Comparison of ENCODE assay signal across 34 cellular contexts in genomic region chr17:9606453-9606852, GRCh38. TPM values are rescaled to one million over a fixed set of nuclear protein-coding genes. Genes with fewer than 3 reads are reported as not detected.
"Had no signal": no experiment of that assay in that cellular context is flagged by ENCODE, and none has a peak within 500 bp of the region (broad histone marks: within the 10 kb centered on the region; RNA-seq: fewer than 3 reads in every experiment).

No MANE protein-coding gene starts in this region.

- H3K4me3 Mint-ChIP-seq: dendritic cell treated with granulocyte-macrophage colony-stimulating factor and Interleukin-4, amounts not matched to agents 40 ng/mL and 50 ng/mL, for 4 days; effector memory CD8-positive, alpha-beta T cell; endodermal cell; mesothelial cell of epicardium; naive B cell had no signal

- H3K27ac Mint-ChIP-seq: dendritic cell treated with granulocyte-macrophage colony-stimulating factor and Interleukin-4, amounts not matched to agents 40 ng/mL and 50 ng/mL, for 4 days; effector memory CD8-positive, alpha-beta T cell; endodermal cell; mesothelial cell of epicardium; naive B cell had no signal

- H3K27me3 ChIP-seq: colonic mucosa, esophagus squamous epithelium, gastrocnemius medialis, heart right ventricle, left lung had no signal

- H3K4me3 ChIP-seq: colonic mucosa, esophagus squamous epithelium, gastrocnemius medialis, heart right ventricle, left lung, lower lobe of right lung, mucosa of descending colon had no signal

- ATAC-seq: effector memory CD8-positive, alpha-beta T cell; esophagus mucosa; gastrocnemius medialis; heart right ventricle; left cardiac atrium; left lung; left ventricle myocardium superior; lower lobe of right lung; mucosa of descending colon had no signal

- H3K4me1 ChIP-seq: colonic mucosa, esophagus squamous epithelium, gastrocnemius medialis, heart right ventricle, left lung, lower lobe of right lung had no signal

- H3K36me3 ChIP-seq: colonic mucosa, esophagus squamous epithelium, gastrocnemius medialis, heart right ventricle, left lung, lower lobe of right lung had no signal

- H3K9me3 ChIP-seq: colonic mucosa, esophagus squamous epithelium, gastrocnemius medialis, heart right ventricle, left lung, lower lobe of right lung, mucosa of descending colon had no signal

- H3K36me3 Mint-ChIP-seq: mesothelial cell of epicardium, naive B cell had no signal

- H3K9me3 Mint-ChIP-seq: effector memory CD8-positive, alpha-beta T cell; endodermal cell had no signal

- DNase-seq: colonic mucosa; cortex of kidney; effector CD8-positive, alpha-beta T cell; effector memory CD8-positive, alpha-beta T cell; endodermal cell; erythroblast; esophagus squamous epithelium; foreskin fibroblast; foreskin melanocyte; gastrocnemius medialis; glutamatergic neuron; head of caudate nucleus; heart right ventricle; hippocampal formation; left cardiac atrium; left lung; left ventricle myocardium superior; lower lobe of right lung; mesenchymal stem cell; mucosa of descending colon; naive B cell had no signal

- H3K4me1 Mint-ChIP-seq: endodermal cell, mesothelial cell of epicardium, naive B cell had no signal

- H3K27ac ChIP-seq: colonic mucosa, epithelial cell of prostate, esophagus squamous epithelium, gastrocnemius medialis, heart right ventricle, left lung, lower lobe of right lung had no signal

- FAIRE-seq: endometrium, islet of Langerhans, keratinocyte had no signal

RNA-seq across cellular contexts. Expression of gene CFAP52, which starts 30.0 kb away (rescaled TPM):
- total RNA-seq: colonic mucosa, dermis microvascular lymphatic vessel endothelial cell, esophagus mucosa, esophagus squamous epithelium, gastrocnemius medialis, glomerular endothelial cell, kidney epithelial cell, left ventricle myocardium superior, lung microvascular endothelial cell, mesenteric fat pad, mesothelial cell of epicardium, mucosa of descending colon, myocyte had no signal
- polyA plus RNA-seq: heart right ventricle had no signal

RNA-seq across cellular contexts. Expression of gene USP43, which starts 38.9 kb away (rescaled TPM):
- total RNA-seq: heart right ventricle, lung microvascular endothelial cell, mesenteric fat pad, myocyte had no signal
